In the genomic region with DNA sequence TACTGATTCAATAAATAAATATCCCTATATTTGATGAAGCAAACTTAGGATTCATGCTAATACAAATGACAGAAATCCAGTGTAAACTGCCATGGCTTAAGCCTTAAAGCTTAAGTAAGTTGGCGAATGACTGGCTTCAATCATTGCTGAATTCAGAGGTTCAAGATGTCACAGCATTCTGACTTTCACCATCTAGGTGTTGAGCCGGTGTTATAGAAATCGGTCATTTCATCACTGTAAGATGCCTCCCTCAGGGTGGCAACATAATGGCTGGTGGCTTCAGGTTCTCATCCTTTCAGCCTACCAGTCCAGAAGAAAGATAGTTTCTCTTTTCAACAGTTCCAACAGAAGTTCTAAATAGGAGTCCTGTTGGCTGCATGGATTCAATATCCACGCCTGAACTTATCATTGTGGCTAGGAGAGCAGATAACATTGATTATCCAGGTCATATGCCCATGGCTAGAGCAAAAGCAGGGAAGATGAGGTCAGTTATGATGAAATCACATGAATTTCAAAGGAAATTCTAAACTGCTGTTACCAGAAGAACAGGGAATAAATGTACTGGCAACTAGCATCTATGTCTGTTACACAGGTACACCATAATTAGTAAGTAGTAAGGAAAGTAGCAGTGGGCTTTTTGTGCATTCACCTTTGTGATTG, we compare ENCODE assay signal across 1 cellular context.
A peak's percentile ranks its signal among the peaks of the same experiment; 100 is the strongest.
TF ChIP-seq lines count a peak whose summit lies in the region.

No MANE protein-coding gene starts in this region.

TF ChIP-seq in IMR-90, 13 proteins besides CTCF, POLR2A, EP300 and RAD21 (continued from another document):
- TF ChIP-seq MXI1 (IDR thresholded peaks at IDR 0.05; ENCODE audit: borderline replicate concordance, low read depth, low read length) (no peak), MAZ (IDR thresholded peaks at IDR 0.05; ENCODE audit: borderline replicate concordance, low read depth, low read length) (no peak), FOS (IDR thresholded peaks at IDR 0.05; ENCODE audit: low read depth, low read length) (no peak), CEBPB (IDR thresholded peaks at IDR 0.05; ENCODE audit: low read depth, low read length) (peak; percentile 25; the same call in 1 of the 2 replicates), NFE2L2 (IDR thresholded peaks at IDR 0.05; ENCODE audit: low read depth, low read length) (no peak)
